Comparison of ENCODE assay signal across 1 cellular context in genomic region chr9:19371942-19372341, GRCh38.
TF ChIP-seq lines count a peak whose summit lies in the region.

No MANE protein-coding gene starts in this region.

TF ChIP-seq in K562, 482 proteins besides CTCF, POLR2A, EP300 and RAD21 (continued from another document):
- no peak for TF ChIP-seq MYBL2 (IDR thresholded peaks at IDR 0.05; ENCODE audit: low read depth)
- TF ChIP-seq MYBL2 (CRISPR knock-in tag; IDR thresholded peaks at IDR 0.05; ENCODE audit: borderline replicate concordance): no peak
- TF ChIP-seq ZNF324 (CRISPR knock-in tag; IDR thresholded peaks at IDR 0.05): no peak
- no peak for TF ChIP-seq ZBTB2 (IDR thresholded peaks at IDR 0.05)
- no peak for TF ChIP-seq SMARCA5 (IDR thresholded peaks at IDR 0.05)
- TF ChIP-seq ZNF318 (IDR thresholded peaks at IDR 0.05; ENCODE audit: borderline replicate concordance in 1 of 2, low read depth in 1 of 2): no peak
- TF ChIP-seq MIER1 (IDR thresholded peaks at IDR 0.05; ENCODE audit: low read depth): no peak
- no peak for TF ChIP-seq XRCC3 (IDR thresholded peaks at IDR 0.05)
- TF ChIP-seq, protein P1, sequence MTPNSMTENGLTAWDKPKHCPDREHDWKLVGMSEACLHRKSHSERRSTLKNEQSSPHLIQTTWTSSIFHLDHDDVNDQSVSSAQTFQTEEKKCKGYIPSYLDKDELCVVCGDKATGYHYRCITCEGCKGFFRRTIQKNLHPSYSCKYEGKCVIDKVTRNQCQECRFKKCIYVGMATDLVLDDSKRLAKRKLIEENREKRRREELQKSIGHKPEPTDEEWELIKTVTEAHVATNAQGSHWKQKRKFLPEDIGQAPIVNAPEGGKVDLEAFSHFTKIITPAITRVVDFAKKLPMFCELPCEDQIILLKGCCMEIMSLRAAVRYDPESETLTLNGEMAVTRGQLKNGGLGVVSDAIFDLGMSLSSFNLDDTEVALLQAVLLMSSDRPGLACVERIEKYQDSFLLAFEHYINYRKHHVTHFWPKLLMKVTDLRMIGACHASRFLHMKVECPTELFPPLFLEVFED (CRISPR knock-in tag; conservative IDR thresholded peaks at IDR 0.05): no peak
- TF ChIP-seq ZNF23 (CRISPR knock-in tag; IDR thresholded peaks at IDR 0.05): no peak
- TF ChIP-seq CLOCK (CRISPR knock-in tag; IDR thresholded peaks at IDR 0.05; ENCODE audit: borderline replicate concordance): no peak
- TF ChIP-seq MNT (conservative IDR thresholded peaks at IDR 0.05): no peak
- TF ChIP-seq MEF2A (IDR thresholded peaks at IDR 0.05; ENCODE audit: control insufficient read depth, low read depth, low read length): no peak
- no peak for TF ChIP-seq STAT5B (CRISPR knock-in tag; IDR thresholded peaks at IDR 0.05)
- no peak for TF ChIP-seq RBM39 (optimal IDR thresholded peaks at IDR 0.05; ENCODE audit: low read depth, low read length)
- TF ChIP-seq PHF8 (IDR thresholded peaks at IDR 0.05; ENCODE audit: borderline replicate concordance, low read length): no peak
